Comparison of ENCODE assay signal across 8 cellular contexts in genomic region chr5:41869150-41869738, GRCh38. TPM values are rescaled to one million over a fixed set of nuclear protein-coding genes. Genes with fewer than 3 reads are reported as not detected.
DNase-seq lines count a peak whose midpoint lies in the region; ATAC-seq and TF ChIP-seq lines count a peak whose summit lies in the region.

No MANE protein-coding gene starts in this region.

- TF ChIP-seq CTCF in DOHH2 (IDR thresholded peaks at IDR 0.05; ENCODE audit: low read depth, low read length, poor library complexity, severe bottlenecking) = no peak
- TF ChIP-seq CTCF in colonic mucosa (IDR thresholded peaks at IDR 0.05) = no peak

- H3K27me3 ChIP-seq in DOHH2 (ENCODE audit: control insufficient read depth, low read length) (no peaks in the 10 kb centered on the region), SJSA1 (replicated peaks) (no peaks in the 10 kb centered on the region), colonic mucosa (no peaks in the 10 kb centered on the region), layer of hippocampus (ENCODE audit: control insufficient read depth, insufficient read depth, low read length) (no peaks in the 10 kb centered on the region)

- H3K9me3 ChIP-seq in DOHH2 (ENCODE audit: control insufficient read depth, insufficient read depth, low read length) (no peaks in the 10 kb centered on the region), SJSA1 (replicated peaks) (no peaks in the 10 kb centered on the region), colonic mucosa (no peaks in the 10 kb centered on the region)

- peak in 1 of 2 experiments; percentile 49 for DNase-seq in SJSA1 (ENCODE audit: low read depth in 1 of 2, low spot score in 2 of 2)
- peak; percentile 24 for DNase-seq in colonic mucosa
- peak; percentile 4 for DNase-seq in stimulated activated naive B cell treated with anti-CD40 and anti-IgM and Interleukin-4, amounts not matched to agents 10 μg/mL and 1 μg/mL and 100 μg/mL, for 72 hours
- DNase-seq in NOMO-1 treated with dmso at 0.1 percent for 144 hours (lab: John Stamatoyannopoulos, UW; ENCODE audit: unreplicated experiment) = no peak

- H3K4me2 ChIP-seq in DOHH2 (ENCODE audit: low read length) = peak overlapping the region; percentile 75

- H3K27me3 Mint-ChIP-seq in stimulated activated naive B cell treated with anti-CD40 and anti-IgM and Interleukin-4, amounts not matched to agents 10 μg/mL and 1 μg/mL and 100 μg/mL, for 72 hours = no peaks in the 10 kb centered on the region

- ATAC-seq in HG03064 (IDR thresholded peaks at IDR 0.05; ENCODE audit: low read depth, unreplicated experiment) (peak; percentile 2), HG02970 (IDR thresholded peaks at IDR 0.05; ENCODE audit: low FRiP score, unreplicated experiment) (no peak)
- no peak for ATAC-seq in stimulated activated naive B cell treated with anti-CD40 and anti-IgM and Interleukin-4, amounts not matched to agents 10 μg/mL and 1 μg/mL and 100 μg/mL, for 72 hours (replicated peaks)

- no peaks in the 10 kb centered on the region for H4K20me1 ChIP-seq in DOHH2 (ENCODE audit: control insufficient read depth, insufficient read depth, low read depth, low read length)

- peak overlapping the region; percentile 94 for H3K27ac Mint-ChIP-seq in stimulated activated naive B cell treated with anti-CD40 and anti-IgM and Interleukin-4, amounts not matched to agents 10 μg/mL and 1 μg/mL and 100 μg/mL, for 72 hours

- H3K79me2 ChIP-seq in DOHH2 (ENCODE audit: control insufficient read depth, low read length) = peaks cover 60% of the 10 kb centered on the region

- H3F3A ChIP-seq in DOHH2 (ENCODE audit: control insufficient read depth, insufficient read depth) = 0 out of 2 replicates have a peak, but pooled peaks cover 3% of the 10 kb centered on the region

- no peaks in the 10 kb centered on the region for H3K9me3 Mint-ChIP-seq in stimulated activated naive B cell treated with anti-CD40 and anti-IgM and Interleukin-4, amounts not matched to agents 10 μg/mL and 1 μg/mL and 100 μg/mL, for 72 hours

- H3K4me3 ChIP-seq in DOHH2 (ENCODE audit: low read length) = peak overlapping the region; percentile 93
- peak overlapping the region; percentile 61 for H3K4me3 ChIP-seq in SJSA1
- peak overlapping the region; percentile 76 for H3K4me3 ChIP-seq in colonic mucosa

- intact Hi-C loops in colonic mucosa (cut with DNase I) = loop anchor here (5.0 kb wide), 1 partner anchor 38 kb away; no protein-coding TSS in a partner anchor

- peaks cover 16 to 55% of the 10 kb centered on the region in 2 donors for H3K4me1 Mint-ChIP-seq in stimulated activated naive B cell treated with anti-CD40 and anti-IgM and Interleukin-4, amounts not matched to agents 10 μg/mL and 1 μg/mL and 100 μg/mL, for 72 hours

- no peaks in the 10 kb centered on the region for H3K9me2 ChIP-seq in DOHH2 (replicated peaks; ENCODE audit: control insufficient read depth, low read length)

- H3K36me3 ChIP-seq in DOHH2 (ENCODE audit: control insufficient read depth, low read length) (peaks cover 33% of the 10 kb centered on the region), SJSA1 (no peaks in the 10 kb centered on the region), colonic mucosa (no peaks in the 10 kb centered on the region)

- peak overlapping the region; percentile 43; the same call in 1 of the 2 replicates for H3K27ac ChIP-seq in DOHH2 (ENCODE audit: low read depth, low read length)
- peak overlapping the region; percentile 35; the same call in 1 of the 2 replicates for H3K27ac ChIP-seq in SJSA1
- peak overlapping the region; percentile 71 for H3K27ac ChIP-seq in colonic mucosa
- H3K27ac ChIP-seq in layer of hippocampus (ENCODE audit: low read depth, low read length) = peak overlapping the region; percentile 85

- peaks cover 2 to 4% of the 10 kb centered on the region in 2 donors for H3K36me3 Mint-ChIP-seq in stimulated activated naive B cell treated with anti-CD40 and anti-IgM and Interleukin-4, amounts not matched to agents 10 μg/mL and 1 μg/mL and 100 μg/mL, for 72 hours

- H3K9ac ChIP-seq in colonic mucosa (ENCODE audit: low read depth in 2 of 2, low read length in 2 of 2) = peak overlapping the region; percentile 52 to 74

- peak overlapping the region; percentile 87 to 92 for H3K4me3 Mint-ChIP-seq in stimulated activated naive B cell treated with anti-CD40 and anti-IgM and Interleukin-4, amounts not matched to agents 10 μg/mL and 1 μg/mL and 100 μg/mL, for 72 hours

- peaks cover 27% of the 10 kb centered on the region for H3K4me1 ChIP-seq in DOHH2 (ENCODE audit: control insufficient read depth, low read length)
- H3K4me1 ChIP-seq in SJSA1 (replicated peaks) = peaks cover 14% of the 10 kb centered on the region
- peaks cover 6% of the 10 kb centered on the region for H3K4me1 ChIP-seq in colonic mucosa

RNA-seq across cellular contexts. Expression of gene OXCT1, which starts 1.0 kb away (rescaled TPM):
- 42.7 and 48.7 TPM in 2 replicates for total RNA-seq in SJSA1 (2014; rRNA removed; shearing (Covaris generic))
- total RNA-seq in colonic mucosa = 10 to 100 TPM; 23.8 to 31.3 TPM

RNA-seq across cellular contexts. Expression of gene RIMOC1, which starts 34.9 kb away (rescaled TPM):
- total RNA-seq in SJSA1 (2014; rRNA removed; shearing (Covaris generic)) = 15.3 and 19.9 TPM in 2 replicates
- total RNA-seq in colonic mucosa = 10 to 100 TPM; 23.1 to 29.7 TPM

RNA-seq across cellular contexts. Expression of gene FBXO4, which starts 55.8 kb away (rescaled TPM):
- total RNA-seq in SJSA1 (2014; rRNA removed; shearing (Covaris generic)) = 12.5 and 29.3 TPM in 2 replicates
- 1 to 10 TPM; 7.6 to 8.6 TPM for total RNA-seq in colonic mucosa

Comparison
In these comparisons a context has a peak if more than half of its experiments do, and no peak if none do; other contexts are left out.
1. H3K27ac ChIP-seq: peak in every context shown above with its lines; median percentile 85 in layer of hippocampus; 71 in colonic mucosa; 43 in DOHH2; 35 in SJSA1.